8 cellular contexts compared by ENCODE assay signal in the genomic region with DNA sequence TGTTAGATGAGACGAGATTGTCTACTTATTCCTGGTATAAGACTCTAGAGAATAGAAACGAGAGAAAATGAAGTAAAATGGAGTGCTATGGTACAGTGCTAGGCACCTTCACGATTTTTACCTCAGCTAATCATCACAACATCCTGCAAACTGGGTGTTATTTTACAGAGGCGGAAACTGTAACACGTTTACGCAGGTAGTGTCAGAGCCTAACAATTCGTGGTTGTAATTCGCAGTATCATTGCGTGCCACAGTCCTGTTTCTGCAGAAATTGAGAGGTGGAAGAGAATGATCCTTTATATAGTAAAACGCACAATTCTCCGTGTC. TPM values are rescaled to one million over a fixed set of nuclear protein-coding genes. Genes with fewer than 3 reads are reported as not detected.
DNase-seq lines count a peak whose midpoint lies in the region; ATAC-seq and TF ChIP-seq lines count a peak whose summit lies in the region.

No MANE protein-coding gene starts in this region.

- H3K9me3 ChIP-seq in heart left ventricle = peaks cover 0 to 8% (median 0%) of the 10 kb centered on the region in 12 donors

- 2 to 7% (median 6%) methylated on average over 10 to 11 of the region's 11 CpGs for WGBS in heart left ventricle, 4 donors

- intact Hi-C loops in heart left ventricle (cut with DNase I) (loop anchor here in 5 of 10 donors (5.0 to 10.0 kb wide), 4 partner anchors 274 to 421 kb away; partner anchors contain the start of gene STIM2 (in 2 of the 5)), sciatic nerve (cut with DNase I) (no loop called here)

- H3K4me1 Mint-ChIP-seq in T-helper 2 cell treated with Interferon-gamma antibody and Interleukin-4, amounts not matched to agents 5 μg/mL and 100 μg/mL, for 36 hours (ENCODE audit: low read depth) = peaks cover 20% of the 10 kb centered on the region

- H3K27me3 Mint-ChIP-seq in T-helper 2 cell treated with Interferon-gamma antibody and Interleukin-4, amounts not matched to agents 5 μg/mL and 100 μg/mL, for 36 hours (ENCODE audit: low read depth) = no peaks in the 10 kb centered on the region

- peak overlapping the region; percentile 18 to 80 (median 68) for H3K27ac ChIP-seq in heart left ventricle

- DNase-seq in DMS79 (lab: John Stamatoyannopoulos, UW) (peak; percentile 21), heart left ventricle (no peak), sciatic nerve (ENCODE audit: low spot score) (no peak), EL (no peak)
- no peak for DNase-seq in T-helper 2 cell treated with Interferon-gamma antibody and Interleukin-4, amounts not matched to agents 5 μg/mL and 100 μg/mL, for 36 hours (ENCODE audit: low spot score)
- DNase-seq in activated CD4-positive, alpha-beta T cell treated with anti-CD3 and anti-CD28 coated beads for 48 hours = no peak

- TF ChIP-seq POLR2A in heart left ventricle (IDR thresholded peaks at IDR 0.05) = no peak

- H3K27ac Mint-ChIP-seq in T-helper 2 cell treated with Interferon-gamma antibody and Interleukin-4, amounts not matched to agents 5 μg/mL and 100 μg/mL, for 36 hours = peak overlapping the region; percentile 94

- peaks cover 7% of the 10 kb centered on the region for H3K9me3 Mint-ChIP-seq in T-helper 2 cell treated with Interferon-gamma antibody and Interleukin-4, amounts not matched to agents 5 μg/mL and 100 μg/mL, for 36 hours

- no peaks in the 10 kb centered on the region for H3K27me3 ChIP-seq in heart left ventricle

- no peaks in the 10 kb centered on the region for H3K36me3 Mint-ChIP-seq in T-helper 2 cell treated with Interferon-gamma antibody and Interleukin-4, amounts not matched to agents 5 μg/mL and 100 μg/mL, for 36 hours (ENCODE audit: low read depth)

- TF ChIP-seq CTCF in heart left ventricle (IDR thresholded peaks at IDR 0.05) = no peak

- ATAC-seq in GM19463 (IDR thresholded peaks at IDR 0.05; ENCODE audit: unreplicated experiment) = peak; percentile 40
- peak; percentile 45 for ATAC-seq in HG03469 (IDR thresholded peaks at IDR 0.05; ENCODE audit: unreplicated experiment)
- peak; percentile 45 to 65 (median 58) for ATAC-seq in heart left ventricle
- peak; percentile 68 for ATAC-seq in sciatic nerve

- peak overlapping the region; percentile 36 to 95 (median 78) for H3K4me3 ChIP-seq in heart left ventricle

- peaks cover 0 to 22% (median 8%) of the 10 kb centered on the region in 12 donors for H3K4me1 ChIP-seq in heart left ventricle

- H3K36me3 ChIP-seq in heart left ventricle = no peaks in the 10 kb centered on the region

- peak overlapping the region; percentile 97 for H3K4me3 Mint-ChIP-seq in T-helper 2 cell treated with Interferon-gamma antibody and Interleukin-4, amounts not matched to agents 5 μg/mL and 100 μg/mL, for 36 hours

RNA-seq across cellular contexts. Expression of gene TBC1D19, which starts 0.4 kb away (rescaled TPM):
- 10 to 100 TPM in 3 of 9 donors, 1 to 10 TPM in 6; 6.4 to 10.9 (median 9.2) TPM for total RNA-seq in heart left ventricle
- 1 to 10 TPM; 1.7 to 9.2 TPM for polyA plus RNA-seq in heart left ventricle
- 15.6 TPM for total RNA-seq in sciatic nerve
